9 cellular contexts compared by ENCODE assay signal in the genomic region with DNA sequence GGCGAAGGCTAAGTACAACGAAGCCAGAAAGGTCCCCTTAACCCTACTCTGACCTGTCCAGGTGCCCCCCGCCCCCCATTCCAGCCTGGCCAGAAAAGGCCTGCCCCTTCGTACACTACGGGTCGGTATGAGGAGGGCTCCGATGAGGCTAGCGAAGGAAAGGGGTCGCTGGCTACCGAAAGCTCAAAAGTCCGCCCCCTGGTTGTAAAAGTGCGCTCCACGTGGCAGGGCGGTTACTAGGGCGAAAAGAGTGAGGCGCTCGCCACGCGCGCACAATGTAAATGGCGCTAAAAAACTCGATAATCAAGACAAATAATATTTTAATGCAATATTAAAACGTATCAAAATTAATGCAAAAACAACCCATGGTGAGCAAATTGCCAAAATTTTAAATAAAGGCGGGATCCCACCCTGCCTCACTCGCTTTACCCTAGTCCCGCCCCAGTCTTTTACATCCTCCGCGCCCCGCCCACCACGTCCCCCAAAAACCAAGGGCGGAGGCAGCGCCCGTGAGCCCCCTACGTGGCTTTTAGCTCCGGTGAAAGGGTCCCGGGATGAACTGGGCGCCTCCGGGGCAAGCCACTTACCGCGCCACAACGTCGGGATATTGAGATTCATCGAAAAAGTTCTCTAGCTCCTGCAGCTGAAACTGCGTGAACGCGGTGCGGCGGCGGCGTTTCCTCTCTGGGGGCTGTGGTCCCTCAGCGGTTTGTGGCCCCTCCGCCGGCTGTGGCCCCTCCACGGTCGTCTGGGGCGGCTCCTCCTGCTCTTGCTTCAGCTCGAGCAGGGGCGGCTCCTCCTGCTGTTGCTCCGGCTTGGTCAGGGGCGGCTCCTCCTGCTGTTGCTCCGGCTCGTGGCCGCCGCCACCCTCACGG. TPM values are rescaled to one million over a fixed set of nuclear protein-coding genes. Genes with fewer than 3 reads are reported as not detected.
DNase-seq lines count a peak whose midpoint lies in the region; ATAC-seq and TF ChIP-seq lines count a peak whose summit lies in the region.
"Had no signal": no experiment of that assay in that cellular context is flagged by ENCODE, and none has a peak within 500 bp of the region (broad histone marks: within the 10 kb centered on the region; RNA-seq: fewer than 3 reads in every experiment).

No MANE protein-coding gene starts in this region.

- TF ChIP-seq EP300 in transverse colon (IDR thresholded peaks at IDR 0.05; ENCODE audit: low read depth), result no peak

- 38% methylated on average over 65 of the region's 65 CpGs; no CpG with 5 or more reads in 1 of the 2 donors for WGBS in transverse colon (ENCODE audit: low coverage in 1 of 2), 2 donors
- 2 to 8% methylated on average over 20 to 54 of the region's 65 CpGs for WGBS in body of pancreas, 2 donors

- no peak overlapping the region for H3K27ac ChIP-seq in CD4-positive, alpha-beta memory T cell (ENCODE audit: low read depth, low read length)
- no peak overlapping the region for H3K27ac ChIP-seq in transverse colon
- no peak overlapping the region for H3K27ac ChIP-seq in body of pancreas

- peaks cover 4 to 12% (median 8%) of the 10 kb centered on the region in 4 donors for H3K4me1 Mint-ChIP-seq in CD4-positive, alpha-beta memory T cell
- peaks cover 8% of the 10 kb centered on the region for H3K4me1 Mint-ChIP-seq in nephron

- POLR2A ChIA-PET in CD4-positive, alpha-beta memory T cell (lab: Charles Lee; ENCODE audit: partially characterized antibody), result no interaction called here

- intact Hi-C loops in CD4-positive, alpha-beta memory T cell (cut with micrococcal nuclease), result no loop called here
- intact Hi-C loops in transverse colon (cut with DNase I; ENCODE audit: low total_unique reads), result no loop called here
- intact Hi-C loops in body of pancreas (cut with DNase I), result no loop called here

- no peaks in the 10 kb centered on the region for H3K9me3 Mint-ChIP-seq in CD4-positive, alpha-beta memory T cell
- H3K9me3 Mint-ChIP-seq in nephron, result peaks cover 7% of the 10 kb centered on the region

- TF ChIP-seq CTCF in choroid plexus epithelial cell (conservative IDR thresholded peaks at IDR 0.05; ENCODE audit: low read depth, low read length) (peak; percentile 38), nephron (IDR thresholded peaks at IDR 0.05; ENCODE audit: unreplicated experiment in 3 of 3) (no peak), transverse colon (IDR thresholded peaks at IDR 0.05) (no peak), body of pancreas (IDR thresholded peaks at IDR 0.05) (no peak)

- no peaks in the 10 kb centered on the region for H3K9me3 ChIP-seq in CD4-positive, alpha-beta memory T cell (ENCODE audit: control insufficient read depth in 1 of 2, low read length in 2 of 2)
- no peaks in the 10 kb centered on the region for H3K9me3 ChIP-seq in MG63
- H3K9me3 ChIP-seq in transverse colon, result no peaks in the 10 kb centered on the region
- no peaks in the 10 kb centered on the region for H3K9me3 ChIP-seq in body of pancreas

- H3K27ac Mint-ChIP-seq in CD4-positive, alpha-beta memory T cell, result no peak overlapping the region
- H3K27ac Mint-ChIP-seq in nephron, result no peak overlapping the region

- no peaks in the 10 kb centered on the region for H3K27me3 ChIP-seq in CD4-positive, alpha-beta memory T cell (ENCODE audit: insufficient read depth, low read length)
- H3K27me3 ChIP-seq in MG63, result peaks cover 25% of the 10 kb centered on the region
- H3K27me3 ChIP-seq in transverse colon, result peaks cover 36% of the 10 kb centered on the region
- H3K27me3 ChIP-seq in body of pancreas, result no peaks in the 10 kb centered on the region

- no peak for DNase-seq in CD4-positive, alpha-beta memory T cell
- peak; percentile 4 for DNase-seq in MG63
- DNase-seq in choroid plexus epithelial cell (ENCODE audit: low read depth), result no peak
- DNase-seq in transverse colon, result no peak
- DNase-seq in body of pancreas, result no peak
- DNase-seq in NCI-H345 (lab: John Stamatoyannopoulos, UW), result no peak
- DNase-seq: hippocampal formation had no signal

- H3K4me3 Mint-ChIP-seq in CD4-positive, alpha-beta memory T cell, result peak overlapping the region in 7 of 8 donors; percentile 48 to 83 (median 75)
- peak overlapping the region; percentile 62 to 79 (median 78) for H3K4me3 Mint-ChIP-seq in nephron

- H3K4me1 ChIP-seq in CD4-positive, alpha-beta memory T cell (ENCODE audit: insufficient read depth, low read length), result no peaks in the 10 kb centered on the region
- H3K4me1 ChIP-seq in transverse colon (no peaks in the 10 kb centered on the region), body of pancreas (peaks cover 14% of the 10 kb centered on the region)

- H3K27me3 Mint-ChIP-seq in CD4-positive, alpha-beta memory T cell, result peaks cover 13 to 17% of the 10 kb centered on the region in 2 donors
- H3K27me3 Mint-ChIP-seq in nephron (ENCODE audit: low read depth), result peaks cover 96% of the 10 kb centered on the region

- H3K36me3 Mint-ChIP-seq in CD4-positive, alpha-beta memory T cell, result no peaks in the 10 kb centered on the region
- H3K36me3 Mint-ChIP-seq in nephron (ENCODE audit: low read depth), result no peaks in the 10 kb centered on the region

- CTCF ChIA-PET in CD4-positive, alpha-beta memory T cell (lab: Charles Lee; ENCODE audit: partially characterized antibody), result no interaction called here

- H3K4me3 ChIP-seq in CD4-positive, alpha-beta memory T cell (ENCODE audit: low read length in 2 of 2), result peak overlapping the region in 1 of 2 donors; percentile 9
- H3K4me3 ChIP-seq in MG63 (peak overlapping the region; percentile 10; the same call in 1 of the 2 replicates), choroid plexus epithelial cell (ENCODE audit: low read depth, low read length) (peak overlapping the region; percentile 45), transverse colon (peak overlapping the region in 1 of 4 donors; percentile 20), body of pancreas (no peak overlapping the region)

- TF ChIP-seq POLR2A in transverse colon (IDR thresholded peaks at IDR 0.05) (no peak), body of pancreas (IDR thresholded peaks at IDR 0.05) (no peak)

- H3K36me3 ChIP-seq in CD4-positive, alpha-beta memory T cell (ENCODE audit: insufficient read depth, low read length), result no peaks in the 10 kb centered on the region
- H3K36me3 ChIP-seq in MG63 (no peaks in the 10 kb centered on the region), transverse colon (no peaks in the 10 kb centered on the region), body of pancreas (replicated peaks in 1 of 2; ENCODE audit: insufficient read depth in 1 of 2, low read depth in 2 of 2) (no peaks in the 10 kb centered on the region)

- in situ Hi-C loops in transverse colon (cut with MboI; ENCODE audit: low pct_ligation_motif_present in 1 of 4, low pct_unique_long_range_greater_than_20kb in 1 of 4, low sequenced_read_pairs in 3 of 4), result no loop called here

- ATAC-seq in HG03280 (IDR thresholded peaks at IDR 0.05; ENCODE audit: unreplicated experiment) (no peak), body of pancreas (no peak)

RNA-seq across cellular contexts. Expression of a gene that starts 0.9 kb away (rescaled TPM):
- total RNA-seq in CD4-positive, alpha-beta memory T cell, result not detected
- polyA plus RNA-seq in CD4-positive, alpha-beta memory T cell, result not detected
- not detected in 2 replicates for total RNA-seq in MG63 (2014; rRNA removed; shearing (Covaris generic); ENCODE audit: low replicate concordance)
- total RNA-seq in transverse colon, result not detected
- not detected for total RNA-seq in body of pancreas

Comparison
In these comparisons a context has a peak if more than half of its experiments do, and no peak if none do; other contexts are left out.
1. H3K4me3 ChIP-seq: peak in MG63 (single experiment) and choroid plexus epithelial cell (single experiment); none in body of pancreas (0 of 2).